14 cellular contexts compared by ENCODE assay signal in the genomic region with DNA sequence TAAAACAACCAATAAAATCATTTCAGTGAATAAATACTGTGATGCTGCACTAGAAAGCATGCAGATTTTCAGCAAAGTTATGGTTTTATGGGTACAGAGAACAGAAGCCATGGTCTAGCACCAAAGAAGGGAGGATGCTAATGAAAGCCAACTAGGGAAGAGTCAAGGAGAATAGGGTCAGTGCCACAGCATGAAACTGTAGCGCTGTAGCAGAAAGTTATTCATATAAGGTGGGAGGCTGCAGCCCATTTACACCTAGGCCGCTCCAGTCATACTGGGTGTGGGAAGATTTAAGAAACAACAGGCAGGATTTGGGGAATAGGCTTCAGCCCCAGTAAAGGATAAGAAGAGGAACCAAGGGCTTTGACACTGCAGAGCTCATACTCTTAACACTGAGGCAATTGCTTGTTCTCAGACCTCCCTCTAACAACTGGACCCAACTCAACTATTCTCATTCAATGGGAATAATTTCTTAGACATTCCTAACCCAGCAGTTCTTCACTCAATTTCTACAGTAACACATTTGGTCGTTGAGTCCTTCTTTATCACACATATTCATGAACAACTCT. TPM values are rescaled to one million over a fixed set of nuclear protein-coding genes. Genes with fewer than 3 reads are reported as not detected.
A peak's percentile ranks its signal among the peaks of the same experiment; 100 is the strongest.
DNase-seq lines count a peak whose midpoint lies in the region; ATAC-seq, FAIRE-seq and TF ChIP-seq lines count a peak whose summit lies in the region.
"Had no signal": no experiment of that assay in that cellular context is flagged by ENCODE, and none has a peak within 500 bp of the region (broad histone marks: within the 10 kb centered on the region; RNA-seq: fewer than 3 reads in every experiment).

No MANE protein-coding gene starts in this region.

- H4K20me1 ChIP-seq in endothelial cell of umbilical vein (replicated peaks; ENCODE audit: control insufficient read depth, extremely low read depth, insufficient read depth, low read length) = no peaks in the 10 kb centered on the region

- 93% methylated on average over 3 of the region's 3 CpGs for WGBS in right cardiac atrium

- H3K9ac ChIP-seq in endothelial cell of umbilical vein (replicated peaks; ENCODE audit: extremely low read depth, insufficient read depth, low read length) = no peak overlapping the region

- H3K9me3 ChIP-seq in right cardiac atrium (ENCODE audit: control insufficient read depth, low read length) (no peaks in the 10 kb centered on the region), endothelial cell of umbilical vein (replicated peaks; ENCODE audit: control insufficient read depth, insufficient read depth, low read length) (no peaks in the 10 kb centered on the region), vagina (no peaks in the 10 kb centered on the region)

- peak overlapping the region; percentile 92 to 97 for H3K27ac Mint-ChIP-seq in T-cell

- H3K36me3 ChIP-seq in endothelial cell of umbilical vein (ENCODE audit: control insufficient read depth in 2 of 2, extremely low read depth in 1 of 2, insufficient read depth in 2 of 2, low read length in 2 of 2) (peaks cover 14 to 25% of the 10 kb centered on the region in 2 experiments), vagina (peaks cover 0 to 41% of the 10 kb centered on the region in 2 donors)

- TF ChIP-seq CTCF in endothelial cell of umbilical vein (IDR thresholded peaks at IDR 0.05; ENCODE audit: extremely low read depth in 1 of 2, insufficient read depth in 1 of 2, low read depth in 1 of 2, low read length in 2 of 2) (no peak), vagina (IDR thresholded peaks at IDR 0.05) (no peak)

- H3K4me3 ChIP-seq in right cardiac atrium (ENCODE audit: low read length) = peak overlapping the region; percentile 32
- no peak overlapping the region for H3K4me3 ChIP-seq in endothelial cell of umbilical vein (replicated peaks in 1 of 3; ENCODE audit: insufficient read depth in 1 of 3, low read depth in 1 of 3, low read length in 3 of 3)
- H3K4me3 ChIP-seq in vagina = no peak overlapping the region
- H3K4me3 ChIP-seq: SK-N-MC had no signal

- ATAC-seq in right cardiac atrium = no peak
- no peak for ATAC-seq in left ventricle myocardium superior
- ATAC-seq in T-cell (replicated peaks in 1 of 4) = no peak
- ATAC-seq in GM18520 (IDR thresholded peaks at IDR 0.05; ENCODE audit: unreplicated experiment) = no peak

- intact Hi-C loops in right cardiac atrium (cut with DNase I) = no loop called here
- intact Hi-C loops in left ventricle myocardium superior (cut with micrococcal nuclease) = no loop called here
- intact Hi-C loops in endothelial cell of umbilical vein (cut with micrococcal nuclease) = loop anchor here (5.0 to 10.0 kb wide), 2 partner anchors 581 to 908 kb away; no protein-coding TSS in a partner anchor
- intact Hi-C loops in vagina (cut with DNase I) = no loop called here

- H3K27ac ChIP-seq in right cardiac atrium (ENCODE audit: low read length) (no peak overlapping the region), endothelial cell of umbilical vein (ENCODE audit: insufficient read depth, low read depth, low read length) (no peak overlapping the region), vagina (peak overlapping the region; percentile 85)
- H3K27ac ChIP-seq: C4-2B, SK-N-MC had no signal

- peaks cover 61% of the 10 kb centered on the region for H3K36me3 Mint-ChIP-seq in T-cell

- POLR2A ChIA-PET in T-cell (lab: Charles Lee) (interaction anchor here in 1 of 2 donors (0.7 kb wide), 1 partner anchor 15 kb away, joined by 3 read pairs; no protein-coding TSS in a partner anchor), endothelial cell of umbilical vein (lab: Charles Lee) (no interaction called here)

- H3K79me2 ChIP-seq in endothelial cell of umbilical vein (ENCODE audit: control insufficient read depth, insufficient read depth, low read length) = peaks cover 76% of the 10 kb centered on the region

- peak overlapping the region; percentile 89 to 96 (median 90) for H3K4me3 Mint-ChIP-seq in T-cell

- DNase-seq in right cardiac atrium = no peak
- DNase-seq in left ventricle myocardium superior = no peak
- DNase-seq in T-cell = no peak
- no peak for DNase-seq in endothelial cell of umbilical vein (ENCODE audit: low read depth, low spot score)
- no peak for DNase-seq in vagina (ENCODE audit: extremely low spot score in 2 of 2)
- DNase-seq in AG08396 (ENCODE audit: low spot score) = no peak
- no peak for DNase-seq in NCI-H1105 treated with DMSO at 0.1 percent for 48 hours (lab: John Stamatoyannopoulos, UW)
- DNase-seq: caudate nucleus, MV-4-11, NCI-H524 had no signal

- TF ChIP-seq POLR2A in endothelial cell of umbilical vein (IDR thresholded peaks at IDR 0.05; ENCODE audit: low read depth, low read length) (peak; percentile 33), vagina (IDR thresholded peaks at IDR 0.05) (no peak)

- peaks cover 60 to 84% (median 65%) of the 10 kb centered on the region in 3 donors for H3K4me1 Mint-ChIP-seq in T-cell

- no TSS peak for BruUV-seq in endothelial cell of umbilical vein (replicated peaks; lab: Mats Ljungman, UMichigan)

- no peak for FAIRE-seq in endothelial cell of umbilical vein (lab: Jason Lieb, UNC)
- FAIRE-seq: islet of Langerhans had no signal

- no peaks in the 10 kb centered on the region for H3K9me3 Mint-ChIP-seq in T-cell

- H3K9me1 ChIP-seq in endothelial cell of umbilical vein (replicated peaks; ENCODE audit: control insufficient read depth, extremely low read depth, insufficient read depth, low read length) = no peaks in the 10 kb centered on the region

- H3K27me3 Mint-ChIP-seq in T-cell = no peaks in the 10 kb centered on the region

- H3K4me1 ChIP-seq in right cardiac atrium (ENCODE audit: control insufficient read depth, insufficient read depth, low read length) (peaks cover 3% of the 10 kb centered on the region), endothelial cell of umbilical vein (ENCODE audit: control insufficient read depth, extremely low read depth, insufficient read depth, low read length) (peaks cover 57% of the 10 kb centered on the region), vagina (peaks cover 80% of the 10 kb centered on the region)

- CTCF ChIA-PET in T-cell (lab: Charles Lee) = no interaction called here
- CTCF ChIA-PET in endothelial cell of umbilical vein (lab: Charles Lee) = no interaction called here

- H3K27me3 ChIP-seq in right cardiac atrium (ENCODE audit: control insufficient read depth, insufficient read depth) (no peaks in the 10 kb centered on the region), endothelial cell of umbilical vein (ENCODE audit: control insufficient read depth in 2 of 2, insufficient read depth in 2 of 2, low read length in 2 of 2) (no peaks in the 10 kb centered on the region), vagina (no peaks in the 10 kb centered on the region)

- H3K4me2 ChIP-seq in endothelial cell of umbilical vein (ENCODE audit: insufficient read depth, low read length) = peak overlapping the region; percentile 8

- no peak overlapping the region for H2AFZ ChIP-seq in endothelial cell of umbilical vein (ENCODE audit: low read depth, low read length)

- dilution Hi-C loops in endothelial cell of umbilical vein (cut with MboI; ENCODE audit: extremely low pct_ligation_motif_present, low sequenced_read_pairs) = no loop called here

TF ChIP-seq in endothelial cell of umbilical vein, 7 proteins besides CTCF, POLR2A, EP300 and RAD21:
- no peak for TF ChIP-seq FOS (IDR thresholded peaks at IDR 0.05; ENCODE audit: borderline replicate concordance, insufficient read depth, low read length)
- TF ChIP-seq MYC (IDR thresholded peaks at IDR 0.05; ENCODE audit: low read depth, low read length) = no peak
- TF ChIP-seq POLR2AphosphoS5 (IDR thresholded peaks at IDR 0.05; ENCODE audit: insufficient read depth, low read depth, low read length) = no peak
- no peak for TF ChIP-seq EZH2 (IDR thresholded peaks at IDR 0.05; ENCODE audit: borderline replicate concordance, low read depth, low read length, severe bottlenecking)
- no peak for TF ChIP-seq GATA2 (IDR thresholded peaks at IDR 0.05; ENCODE audit: insufficient read depth, insufficient read length, low read depth, low read length)
- no peak for TF ChIP-seq JUN (IDR thresholded peaks at IDR 0.05; ENCODE audit: borderline replicate concordance, insufficient read depth, insufficient read length, low read depth)
- TF ChIP-seq, protein P1, sequence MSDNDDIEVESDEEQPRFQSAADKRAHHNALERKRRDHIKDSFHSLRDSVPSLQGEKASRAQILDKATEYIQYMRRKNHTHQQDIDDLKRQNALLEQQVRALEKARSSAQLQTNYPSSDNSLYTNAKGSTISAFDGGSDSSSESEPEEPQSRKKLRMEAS (IDR thresholded peaks at IDR 0.05; ENCODE audit: insufficient read depth, insufficient read length) = no peak

RNA-seq across cellular contexts. Expression of a gene that starts 4.4 kb away (rescaled TPM):
- total RNA-seq in right cardiac atrium (10 to 100 TPM; 29.5 to 43.1 (median 34.1) TPM), left ventricle myocardium superior (24.2 TPM), T-cell (100 to 1,000 TPM in 3 of 5 donors, 10 to 100 TPM in 2; 78.7 to 123 (median 106) TPM), endothelial cell of umbilical vein (174 and 183 TPM in 2 replicates), vagina (101 TPM)
- polyA plus RNA-seq in right cardiac atrium (34.1 TPM), endothelial cell of umbilical vein (43.9 and 52.8 TPM in 2 replicates)
- polyA plus RNA-seq in endothelial cell of umbilical vein (2011; cell fraction: cytosol; rRNA removed) = 105 TPM in 2 replicates
- polyA plus RNA-seq in endothelial cell of umbilical vein (2011; cell fraction: nucleus; rRNA removed) = 101 and 111 TPM in 2 replicates
- 120 and 181 TPM in 2 replicates for polyA plus RNA-seq in endothelial cell of umbilical vein (2012)
- polyA minus RNA-seq in endothelial cell of umbilical vein = 58.2 and 67.7 TPM in 2 replicates
- 20.9 TPM for polyA minus RNA-seq in endothelial cell of umbilical vein (2011; cell fraction: cytosol; rRNA and poly(A)+ RNA removed)
- polyA minus RNA-seq in endothelial cell of umbilical vein (2011; cell fraction: nucleus; rRNA and poly(A)+ RNA removed) = 69.3 and 79.2 TPM in 2 replicates
